In genomic region chr11:44934735-44935250, GRCh38 we compare ENCODE assay signal across 17 cellular contexts. TPM values are rescaled to one million over a fixed set of nuclear protein-coding genes. Genes with fewer than 3 reads are reported as not detected.
A peak's percentile ranks its signal among the peaks of the same experiment; 100 is the strongest.
DNase-seq lines count a peak whose midpoint lies in the region; ATAC-seq and TF ChIP-seq lines count a peak whose summit lies in the region.
"Had no signal": no experiment of that assay in that cellular context is flagged by ENCODE, and none has a peak within 500 bp of the region (broad histone marks: within the 10 kb centered on the region; RNA-seq: fewer than 3 reads in every experiment).

No MANE protein-coding gene starts in this region.

- H3K36me3 ChIP-seq in BLaER1 = peaks cover 59% of the 10 kb centered on the region

- TF ChIP-seq CTCF in endothelial cell (IDR thresholded peaks at IDR 0.05; ENCODE audit: unreplicated experiment) = no peak
- no peak for TF ChIP-seq CTCF in neural crest cell (conservative IDR thresholded peaks at IDR 0.05)

- no peak overlapping the region for H3K27ac ChIP-seq in right cardiac atrium (ENCODE audit: low read length)
- no peak overlapping the region for H3K27ac ChIP-seq in BLaER1
- H3K27ac ChIP-seq: C4-2B had no signal

- H3K4me1 Mint-ChIP-seq in endothelial cell (ENCODE audit: unreplicated experiment) (peaks cover 19% of the 10 kb centered on the region), neural crest cell (peaks cover 23% of the 10 kb centered on the region)

- H3K27me3 Mint-ChIP-seq in endothelial cell (ENCODE audit: unreplicated experiment) (peaks cover 62% of the 10 kb centered on the region), neural crest cell (ENCODE audit: low read depth) (peaks cover 17% of the 10 kb centered on the region)
- H3K27me3 Mint-ChIP-seq: CD4-positive, CD25-positive, alpha-beta regulatory T cell had no signal

- 0 out of 2 replicates have a peak overlapping the region, but pooled peaks have one; percentile 16 for H3K9ac ChIP-seq in BLaER1

- DNase-seq in right cardiac atrium = peak in 2 of 3 donors; percentile 44 to 57
- DNase-seq in left cardiac atrium = no peak
- DNase-seq in endothelial cell (ENCODE audit: low spot score) = no peak
- no peak for DNase-seq in neural crest cell (ENCODE audit: low read depth, low spot score)
- DNase-seq in NCI-H446 (lab: John Stamatoyannopoulos, UW) = no peak
- no peak for DNase-seq in NCI-H526 (lab: John Stamatoyannopoulos, UW)
- DNase-seq: 8988T; Caco-2; CD4-positive, CD25-positive, alpha-beta regulatory T cell; CD8-positive, alpha-beta T cell; DMS153; DND-41; H9 had no signal

- ATAC-seq in right cardiac atrium (no peak), left cardiac atrium (no peak)
- ATAC-seq: CD8-positive, alpha-beta T cell; GM23338; HCT116 had no signal

- intact Hi-C loops in right cardiac atrium (cut with DNase I) = loop anchor here (5.0 to 10.0 kb wide), 5 partner anchors 168 to 390 kb away; partner anchors contain the start of gene SYT13 (in 1 of the 4)
- intact Hi-C loops in left cardiac atrium (cut with DNase I) = loop anchor here in 1 of 2 donors (10.0 kb wide), 1 partner anchor 390 kb away; no protein-coding TSS in a partner anchor

- no peak overlapping the region for H3K4me3 Mint-ChIP-seq in endothelial cell (ENCODE audit: unreplicated experiment)
- peak overlapping the region; percentile 34 for H3K4me3 Mint-ChIP-seq in neural crest cell
- H3K4me3 Mint-ChIP-seq: CD4-positive, CD25-positive, alpha-beta regulatory T cell; CD8-positive, alpha-beta T cell; GM23338; H9 had no signal

- 80% methylated on average over 13 of the region's 13 CpGs for WGBS in right cardiac atrium

- H3K9me3 Mint-ChIP-seq in endothelial cell (ENCODE audit: unreplicated experiment) (no peaks in the 10 kb centered on the region), neural crest cell (no peaks in the 10 kb centered on the region)
- H3K9me3 Mint-ChIP-seq: CD8-positive, alpha-beta T cell; GM23338; H9 had no signal

- H3K4me2 ChIP-seq in BLaER1 = no peak overlapping the region
- H3K4me2 ChIP-seq: GM23338 had no signal

- H3K4me1 ChIP-seq in right cardiac atrium (ENCODE audit: control insufficient read depth, insufficient read depth, low read length) (peaks cover 1% of the 10 kb centered on the region), BLaER1 (peaks cover 42% of the 10 kb centered on the region)
- H3K4me1 ChIP-seq: Caco-2 had no signal

- H3K9me3 ChIP-seq in right cardiac atrium (ENCODE audit: control insufficient read depth, low read length) (no peaks in the 10 kb centered on the region), BLaER1 (no peaks in the 10 kb centered on the region)
- H3K9me3 ChIP-seq: Caco-2 had no signal

- H3K27ac Mint-ChIP-seq in endothelial cell (ENCODE audit: unreplicated experiment) (peak overlapping the region; percentile 91), neural crest cell (ENCODE audit: unreplicated experiment) (no peak overlapping the region)
- H3K27ac Mint-ChIP-seq: CD8-positive, alpha-beta T cell; GM23338; H9 had no signal

- peaks cover 80% of the 10 kb centered on the region for H4K20me1 ChIP-seq in BLaER1

- H3K27me3 ChIP-seq in right cardiac atrium (ENCODE audit: control insufficient read depth, insufficient read depth) (no peaks in the 10 kb centered on the region), BLaER1 (no peaks in the 10 kb centered on the region)

- H3K36me3 Mint-ChIP-seq in endothelial cell (ENCODE audit: low read depth, unreplicated experiment) = peaks cover 43% of the 10 kb centered on the region
- peaks cover 4% of the 10 kb centered on the region for H3K36me3 Mint-ChIP-seq in neural crest cell (ENCODE audit: low read depth)

- H3K4me3 ChIP-seq in right cardiac atrium (ENCODE audit: low read length) (no peak overlapping the region), BLaER1 (no peak overlapping the region)
- H3K4me3 ChIP-seq: GM23338 had no signal

RNA-seq across cellular contexts. Expression of gene TP53I11, which starts 15.9 kb away (rescaled TPM):
- 100 to 1,000 TPM in 1 of 4 donors, 10 to 100 TPM in 3; 50.9 to 105 (median 83.1) TPM for total RNA-seq in right cardiac atrium
- polyA plus RNA-seq in right cardiac atrium = 81.2 TPM
- total RNA-seq in left cardiac atrium = 100 to 1,000 TPM in 1 of 2 donors, 10 to 100 TPM in 1; 96.4 to 115 TPM
- total RNA-seq in endothelial cell (ENCODE audit: unreplicated experiment) = 149 TPM
- total RNA-seq in neural crest cell = 83.6 and 85.6 TPM in 2 replicates

Comparison
In these comparisons a context has a peak if more than half of its experiments do, and no peak if none do; other contexts are left out.
1. DNase-seq: peak in right cardiac atrium (2 of 3); none in left cardiac atrium (single experiment), endothelial cell (single experiment), neural crest cell (single experiment), NCI-H446 (0 of 2) and NCI-H526 (0 of 2).